1 cellular context compared by ENCODE assay signal in the genomic region with DNA sequence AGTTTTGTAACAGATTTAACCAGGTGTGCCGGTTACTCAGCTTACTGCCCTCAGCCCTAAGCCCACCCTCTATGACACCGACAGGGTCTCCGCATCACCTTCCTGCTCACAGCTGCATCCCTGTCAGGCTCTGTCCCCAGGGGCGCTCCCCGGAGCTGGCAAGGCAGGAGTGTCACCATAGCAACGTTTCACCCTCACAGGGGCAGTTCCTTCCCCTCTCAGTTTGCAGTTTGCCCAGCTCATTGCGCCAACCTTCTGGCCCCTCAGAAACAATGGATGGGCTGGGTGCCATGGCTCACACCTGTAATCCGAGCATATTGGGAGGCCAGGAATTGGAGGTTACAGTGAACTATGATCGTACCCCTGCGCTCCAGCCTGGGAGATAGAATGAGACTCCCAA.
TF ChIP-seq lines count a peak whose summit lies in the region.

No MANE protein-coding gene starts in this region.

TF ChIP-seq in K562, 482 proteins besides CTCF, POLR2A, EP300 and RAD21 (continued from another document):
- TF ChIP-seq CTCFL (IDR thresholded peaks at IDR 0.05; ENCODE audit: borderline replicate concordance, insufficient read depth, low read depth, low read length, poor library complexity, severe bottlenecking) (no peak), RFX1 (IDR thresholded peaks at IDR 0.05) (peak; percentile 32; the same call in 1 of the 2 replicates)
